Comparison of ENCODE assay signal across 13 cellular contexts in genomic region chr7:115060095-115060830, GRCh38.
DNase-seq lines count a peak whose midpoint lies in the region; ATAC-seq and TF ChIP-seq lines count a peak whose summit lies in the region.
"Had no signal": no experiment of that assay in that cellular context is flagged by ENCODE, and none has a peak within 500 bp of the region (broad histone marks: within the 10 kb centered on the region; RNA-seq: fewer than 3 reads in every experiment).

No MANE protein-coding gene starts in this region.

- no peak for TF ChIP-seq POLR2A in tibial nerve (IDR thresholded peaks at IDR 0.05)

- H3K36me3 ChIP-seq in tibial nerve = no peaks in the 10 kb centered on the region
- H3K36me3 ChIP-seq: pancreas, thoracic aorta had no signal

- no peaks in the 10 kb centered on the region for H3K27me3 ChIP-seq in HL-60 (ENCODE audit: insufficient read depth, poor library complexity, severe bottlenecking)
- H3K27me3 ChIP-seq in tibial nerve = no peaks in the 10 kb centered on the region
- H3K27me3 ChIP-seq: pancreas had no signal

- DNase-seq in HL-60 (ENCODE audit: low read depth in 1 of 2, low spot score in 1 of 2) (peak; percentile 53 to 56), tibial nerve (ENCODE audit: low spot score in 2 of 2) (no peak), HuH-7 (ENCODE audit: low spot score) (no peak)
- DNase-seq: dermis blood vessel endothelial cell, NCI-H1092, NCI-H82, pancreas had no signal

- ATAC-seq in GM19395 (IDR thresholded peaks at IDR 0.05; ENCODE audit: unreplicated experiment) = peak; percentile 81
- peak; percentile 67 for ATAC-seq in HG02763 (IDR thresholded peaks at IDR 0.05; ENCODE audit: unreplicated experiment)
- ATAC-seq in HG03521 (IDR thresholded peaks at IDR 0.05; ENCODE audit: unreplicated experiment) = no peak
- no peak for ATAC-seq in HG03196 (IDR thresholded peaks at IDR 0.05; ENCODE audit: unreplicated experiment)
- ATAC-seq: left lobe of liver had no signal

- H3K27ac ChIP-seq in HL-60 (replicated peaks) (peak overlapping the region; percentile 54), tibial nerve (peak overlapping the region in 2 of 4 donors; percentile 59 to 66)
- H3K27ac ChIP-seq: thoracic aorta had no signal

- no peaks in the 10 kb centered on the region for H3K9me3 ChIP-seq in tibial nerve
- H3K9me3 ChIP-seq: pancreas, thoracic aorta had no signal

- TF ChIP-seq CTCF in HL-60 (IDR thresholded peaks at IDR 0.05; ENCODE audit: insufficient read depth, low read length) = no peak
- TF ChIP-seq CTCF in tibial nerve (IDR thresholded peaks at IDR 0.05) = no peak

- TF ChIP-seq EP300 in tibial nerve (IDR thresholded peaks at IDR 0.05) = peak; percentile 39 to 47

- H3K4me3 ChIP-seq in HL-60 (replicated peaks; ENCODE audit: insufficient read depth, low read length) (no peak overlapping the region), tibial nerve (no peak overlapping the region)
- H3K4me3 ChIP-seq: pancreas, thoracic aorta had no signal

- H3K4me1 ChIP-seq in tibial nerve = peaks cover 0 to 20% (median 2%) of the 10 kb centered on the region in 4 donors
- H3K4me1 ChIP-seq: pancreas had no signal

- WGBS in tibial nerve, 2 donors = 56 to 60% methylated on average over 4 of the region's 4 CpGs

Comparison
In these comparisons a context has a peak if more than half of its experiments do, and no peak if none do; other contexts are left out.
1. ATAC-seq: peak in GM19395 (single experiment) and HG02763 (single experiment); none in HG03521 (single experiment) and HG03196 (single experiment).
2. DNase-seq: peak in HL-60 (2 of 2); none in tibial nerve (0 of 2) and HuH-7 (single experiment).